ENCODE assay signal across 1 cellular context in the genomic region with DNA sequence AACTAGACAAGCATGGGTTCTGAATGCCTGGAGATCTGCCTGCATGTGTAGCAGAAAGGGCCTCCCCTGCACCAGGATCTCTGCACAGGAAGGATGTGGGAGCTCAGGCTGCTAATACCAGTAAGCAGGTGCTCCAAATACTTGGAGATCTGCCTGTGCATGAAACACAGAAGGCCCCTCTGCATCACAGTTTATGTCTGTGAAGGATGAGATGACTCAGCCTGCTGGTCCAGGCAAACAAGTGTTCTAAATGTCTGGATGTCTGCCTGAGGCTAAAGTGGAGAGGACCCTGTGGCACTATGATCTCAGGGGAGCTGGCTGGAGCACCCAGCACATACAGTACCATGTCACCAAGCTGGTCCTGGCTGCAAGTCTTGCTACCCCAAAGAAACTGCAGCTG.
TF ChIP-seq lines count a peak whose summit lies in the region.

No MANE protein-coding gene starts in this region.

TF ChIP-seq in GM23338, 12 proteins besides CTCF, POLR2A, EP300 and RAD21 (continued from another document):
- TF ChIP-seq ZNF462 (CRISPR knock-in tag; IDR thresholded peaks at IDR 0.05) (no peak), ETS1 (IDR thresholded peaks at IDR 0.05) (no peak), POLR2AphosphoS5 (IDR thresholded peaks at IDR 0.05; ENCODE audit: low read depth) (no peak), STAT1 (IDR thresholded peaks at IDR 0.05; ENCODE audit: unreplicated experiment) (no peak)
